Comparison of ENCODE assay signal across 27 cellular contexts in the genomic region with DNA sequence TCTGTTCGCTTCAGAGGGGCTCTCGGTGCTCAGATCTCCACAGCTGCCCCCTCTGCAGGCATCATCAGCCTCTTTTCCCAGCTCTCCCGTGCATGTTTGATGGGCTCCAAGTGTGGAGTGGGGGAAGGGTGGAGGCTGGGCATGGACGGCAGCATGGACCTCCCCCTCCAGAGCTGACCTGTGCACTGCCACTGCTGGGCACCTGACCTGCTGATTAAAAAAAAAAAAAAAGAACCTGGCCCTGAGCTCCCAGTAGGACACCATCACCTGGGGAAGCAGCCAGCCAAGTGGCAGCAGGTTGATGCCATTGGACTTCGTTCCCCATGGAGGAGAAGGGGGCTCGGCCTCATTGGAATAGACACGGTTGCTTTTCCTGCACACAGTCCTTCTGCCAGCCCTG.
"Had no signal": no experiment of that assay in that cellular context is flagged by ENCODE, and none has a peak within 500 bp of the region (broad histone marks: within the 10 kb centered on the region; RNA-seq: fewer than 3 reads in every experiment).

No MANE protein-coding gene starts in this region.

- FAIRE-seq: TTC549 had no signal

- H3K9ac ChIP-seq: SK-N-SH had no signal

- H3K36me3 ChIP-seq: cardiac muscle cell, SJSA1 had no signal

- H3K9me3 ChIP-seq: SK-N-SH had no signal

- DNase-seq: activated CD4-positive, alpha-beta T cell treated with anti-CD3 and anti-CD28 coated beads, Interleukin-2, amount 10 ng/mL, durations not matched to agents 24 days and 14 days; activated CD4-positive, alpha-beta T cell treated with anti-CD3 and anti-CD28 coated beads, Interleukin-2, amount 50 U/mL, for 4 hours; activated CD8-positive, alpha-beta T cell treated with anti-CD3 and anti-CD28 coated beads for 36 hours; activated effector memory CD4-positive, alpha-beta T cell treated with anti-CD3 and anti-CD28 coated beads, Interleukin-2, amount 50 U/mL, for 16 hours; activated naive CD4-positive, alpha-beta T cell; activated naive CD4-positive, alpha-beta T cell treated with anti-CD3 and anti-CD28 coated beads, Interleukin-2, amount 50 U/mL, for 16 hours; activated naive CD8-positive, alpha-beta T cell treated with anti-CD3 and anti-CD28 coated beads for 36 hours; activated T-cell treated with anti-CD3 and anti-CD28 coated beads, Interleukin-2, amount 50 U/mL, for 1 hour; activated T-cell treated with anti-CD3 and anti-CD28 coated beads, Interleukin-2, amount 50 U/mL, for 72 hours; amniotic stem cell; aorta; NCI-H1417; NCI-H146; NCI-H187; NCI-H2107; NCI-H2171; NCI-H2227 treated with DMSO at 0.1 percent for 48 hours; NCI-H446; NCI-H510A treated with DMSO at 0.1 percent for 48 hours; NCI-H526 treated with DMSO at 0.1 percent for 48 hours; NCI-H774; SHP77 treated with DMSO at 0.1 percent for 48 hours had no signal

- H3K27me3 ChIP-seq: cardiac muscle cell had no signal

- ATAC-seq: activated CD8-positive, alpha-beta T cell treated with anti-CD3 and anti-CD28 coated beads for 36 hours; activated T-cell treated with anti-CD3 and anti-CD28 coated beads, Interleukin-2, amount 50 U/mL, for 72 hours; activated T-helper 17 cell treated with anti-CD3 and anti-CD28 coated beads, Interleukin-2, amount 50 U/mL, for 72 hours had no signal

- H3K4me1 ChIP-seq: SJSA1 had no signal

- H3K4me2 ChIP-seq: SK-N-SH had no signal

- H3K27ac ChIP-seq: cardiac muscle cell, SJSA1 had no signal

- H3K4me3 ChIP-seq: cardiac muscle cell, SJSA1 had no signal
